Comparison of ENCODE assay signal across 8 cellular contexts in genomic region chr1:150579110-150579954, GRCh38. TPM values are rescaled to one million over a fixed set of nuclear protein-coding genes. Genes with fewer than 3 reads are reported as not detected.
DNase-seq lines count a peak whose midpoint lies in the region; ATAC-seq and TF ChIP-seq lines count a peak whose summit lies in the region.

TSS of gene MCL1 (minus strand) at chr1:150579610. CDS start at chr1:150579530, 80 bp downstream.

- peak within 1 kb of the TSS; percentile 90 for H3K4me2 ChIP-seq in neural cell (ENCODE audit: low read length)

- TF ChIP-seq RAD21 in neural cell (conservative IDR thresholded peaks at IDR 0.05): no peak

- peaks cover 9% of the 10 kb centered on the region for H3F3A ChIP-seq in neural cell (ENCODE audit: insufficient read depth, low read length, poor library complexity, severe bottlenecking)

- H3K4me3 ChIP-seq in H7 (ENCODE audit: insufficient read depth, low read depth, low read length) (peak within 1 kb of the TSS; percentile 99), MG63 (peak within 1 kb of the TSS; percentile 92), neural cell (ENCODE audit: low read length) (peak within 1 kb of the TSS; percentile 100)

- peak within 1 kb of the TSS; percentile 100 for H3K9ac ChIP-seq in neural cell (ENCODE audit: low read length)

- peaks cover 46% of the 10 kb centered on the region for H3K79me2 ChIP-seq in neural cell (replicated peaks; ENCODE audit: insufficient read depth, low read length)

- peak within 1 kb of the TSS; percentile 85 to 93 for H3K4me3 Mint-ChIP-seq in stimulated activated naive CD8-positive, alpha-beta T cell treated with anti-CD3 and anti-CD28 coated beads, Interleukin-15, amount 100 ng/mL, for 72 hours

- H3K9me2 ChIP-seq in neural cell (ENCODE audit: insufficient read depth, low read length): no peaks in the 10 kb centered on the region

- H3K9me3 Mint-ChIP-seq in stimulated activated naive CD8-positive, alpha-beta T cell treated with anti-CD3 and anti-CD28 coated beads, Interleukin-15, amount 100 ng/mL, for 72 hours: no peaks in the 10 kb centered on the region

- TF ChIP-seq EP300 in neural cell (conservative IDR thresholded peaks at IDR 0.05; ENCODE audit: poor library complexity, severe bottlenecking): peak; percentile 84

- no peaks in the 10 kb centered on the region for H3K27me3 ChIP-seq in H7 (ENCODE audit: control insufficient read depth, insufficient read depth, low read length)
- no peaks in the 10 kb centered on the region for H3K27me3 ChIP-seq in MG63
- no peaks in the 10 kb centered on the region for H3K27me3 ChIP-seq in neural cell (ENCODE audit: insufficient read depth, low read depth, low read length)

- H4K20me1 ChIP-seq in neural cell (ENCODE audit: insufficient read depth): peaks cover 27% of the 10 kb centered on the region

- ATAC-seq in stimulated activated naive CD8-positive, alpha-beta T cell treated with anti-CD3 and anti-CD28 coated beads, Interleukin-15, amount 100 ng/mL, for 72 hours: peak; percentile 93

- H3K9me3 ChIP-seq in MG63 (no peaks in the 10 kb centered on the region), neural cell (ENCODE audit: low read length) (no peaks in the 10 kb centered on the region)

- peak within 1 kb of the TSS; percentile 100 for H3K27ac ChIP-seq in neural cell (ENCODE audit: low read length)

- DNase-seq in ELR (ENCODE audit: low read depth): peak; percentile 98
- DNase-seq in H7: peak; percentile 97
- DNase-seq in MG63: peak; percentile 97
- peak; percentile 86 for DNase-seq in SIG-M5 (lab: John Stamatoyannopoulos, UW)
- peak; percentile 71 for DNase-seq in activated gamma-delta T cell (lab: John Stamatoyannopoulos, UW)
- peak; percentile 93 for DNase-seq in fibroblast of the conjunctiva (ENCODE audit: low read depth)
- peak; percentile 87 to 93 for DNase-seq in stimulated activated naive CD8-positive, alpha-beta T cell treated with anti-CD3 and anti-CD28 coated beads, Interleukin-15, amount 100 ng/mL, for 72 hours

- H2AFZ ChIP-seq in neural cell (ENCODE audit: low read depth, low read length): peak within 1 kb of the TSS; percentile 30

- peaks cover 33% of the 10 kb centered on the region for H3K4me1 Mint-ChIP-seq in stimulated activated naive CD8-positive, alpha-beta T cell treated with anti-CD3 and anti-CD28 coated beads, Interleukin-15, amount 100 ng/mL, for 72 hours

- TF ChIP-seq CTCF in neural cell (IDR thresholded peaks at IDR 0.05; ENCODE audit: poor library complexity, severe bottlenecking): no peak

- H3K36me3 ChIP-seq in H7 (replicated peaks; ENCODE audit: control insufficient read depth, insufficient read depth, low read length): peaks cover 28% of the 10 kb centered on the region
- H3K36me3 ChIP-seq in MG63: peaks cover 50% of the 10 kb centered on the region
- H3K36me3 ChIP-seq in neural cell (ENCODE audit: insufficient read depth, low read length): peaks cover 16% of the 10 kb centered on the region

- no peaks in the 10 kb centered on the region for H3K27me3 Mint-ChIP-seq in stimulated activated naive CD8-positive, alpha-beta T cell treated with anti-CD3 and anti-CD28 coated beads, Interleukin-15, amount 100 ng/mL, for 72 hours

- H3K27ac Mint-ChIP-seq in stimulated activated naive CD8-positive, alpha-beta T cell treated with anti-CD3 and anti-CD28 coated beads, Interleukin-15, amount 100 ng/mL, for 72 hours: peak within 1 kb of the TSS; percentile 96 to 100

TF ChIP-seq in neural cell, 6 proteins besides CTCF, POLR2A, EP300 and RAD21:
- TF ChIP-seq POLR2AphosphoS5 (IDR thresholded peaks at IDR 0.05): peak; percentile 92
- no peak for TF ChIP-seq SMC3 (conservative IDR thresholded peaks at IDR 0.05; ENCODE audit: poor library complexity)
- no peak for TF ChIP-seq EZH2 (IDR thresholded peaks at IDR 0.05; ENCODE audit: borderline replicate concordance, insufficient read depth, low read length, poor library complexity, severe bottlenecking)
- peak; percentile 96 for TF ChIP-seq TAF1 (IDR thresholded peaks at IDR 0.05; ENCODE audit: low read depth)
- TF ChIP-seq REST (IDR thresholded peaks at IDR 0.05; ENCODE audit: borderline replicate concordance): peak; percentile 77
- TF ChIP-seq MXI1 (conservative IDR thresholded peaks at IDR 0.05; ENCODE audit: poor library complexity, severe bottlenecking): peak; percentile 25
TF ChIP-seq in neural cell: peak in this region for 4.

RNA-seq across cellular contexts. Expression of gene MCL1, which starts in this region (rescaled TPM):
- 165 and 234 TPM in 2 replicates for total RNA-seq in H7 (2014; rRNA removed; shearing (Covaris generic))
- total RNA-seq in MG63 (2014; rRNA removed; shearing (Covaris generic); ENCODE audit: low replicate concordance): 148 and 184 TPM in 2 replicates
- polyA plus RNA-seq in neural cell: 151 and 171 TPM in 2 replicates
- 246 and 252 TPM in 2 replicates for polyA minus RNA-seq in neural cell

Comparison
In these comparisons a context has a peak if more than half of its experiments do, and no peak if none do; other contexts are left out.
1. Peak in every context shown above with its lines: DNase-seq, ATAC-seq, H3K4me3 ChIP-seq and H3K27ac ChIP-seq.